In genomic region chr10:11424456-11425287, GRCh38 we compare ENCODE assay signal across 8 cellular contexts.
DNase-seq lines count a peak whose midpoint lies in the region; ATAC-seq and TF ChIP-seq lines count a peak whose summit lies in the region.

No MANE protein-coding gene starts in this region.

- POLR2A ChIA-PET in AG04450 (lab: Yijun Ruan, JAX): no interaction called here

- no peaks in the 10 kb centered on the region for H3K27me3 ChIP-seq in AG04450 (ENCODE audit: control insufficient read depth, insufficient read depth, low read length)
- no peaks in the 10 kb centered on the region for H3K27me3 ChIP-seq in MM.1S (replicated peaks; ENCODE audit: insufficient read depth, low read length)
- no peaks in the 10 kb centered on the region for H3K27me3 ChIP-seq in right atrium auricular region
- H3K27me3 ChIP-seq in smooth muscle cell (ENCODE audit: low read depth): no peaks in the 10 kb centered on the region
- no peaks in the 10 kb centered on the region for H3K27me3 ChIP-seq in aorta (ENCODE audit: control insufficient read depth in 1 of 2, insufficient read depth in 2 of 2, low read length in 1 of 2)

- H3F3A ChIP-seq in MM.1S (ENCODE audit: insufficient read depth, low read length) (no peaks in the 10 kb centered on the region), smooth muscle cell (ENCODE audit: low read depth) (no peaks in the 10 kb centered on the region)

- 27% methylated on average over 11 of the region's 11 CpGs for WGBS in smooth muscle cell (ENCODE audit: low lambda C conversion rate)
- 36 to 38% methylated on average over 11 of the region's 11 CpGs for WGBS in aorta, 2 donors

- CTCF ChIA-PET in AG04450 (lab: Charles Lee): interaction anchor here (0.6 to 2.0 kb wide), 24 partner anchors 9 to 1492 kb away, joined by 3 to 13 read pairs (median 3); no protein-coding TSS in a partner anchor

- H3K4me1 ChIP-seq in MM.1S (ENCODE audit: low read length) (peaks cover 10% of the 10 kb centered on the region), right atrium auricular region (no peaks in the 10 kb centered on the region), smooth muscle cell (ENCODE audit: low read depth) (no peaks in the 10 kb centered on the region), aorta (ENCODE audit: control insufficient read depth in 1 of 2, insufficient read depth in 2 of 2, low read length in 2 of 2) (no peaks in the 10 kb centered on the region)

- ATAC-seq in omental fat pad (ENCODE audit: low FRiP score) (no peak), aorta (ENCODE audit: low FRiP score) (no peak)

- H3K79me2 ChIP-seq in MM.1S (ENCODE audit: low read length) (no peaks in the 10 kb centered on the region), smooth muscle cell (ENCODE audit: low read depth) (no peaks in the 10 kb centered on the region)

- H3K9me3 ChIP-seq in AG04450 (ENCODE audit: control insufficient read depth, insufficient read depth, low read length): peaks cover 3% of the 10 kb centered on the region; the same call in 1 of the 2 replicates
- no peaks in the 10 kb centered on the region for H3K9me3 ChIP-seq in MM.1S (replicated peaks; ENCODE audit: insufficient read depth, low read length)
- H3K9me3 ChIP-seq in right atrium auricular region: peaks cover 0 to 22% of the 10 kb centered on the region in 2 donors
- H3K9me3 ChIP-seq in smooth muscle cell (replicated peaks; ENCODE audit: low read depth): no peaks in the 10 kb centered on the region
- H3K9me3 ChIP-seq in aorta (ENCODE audit: control insufficient read depth, low read length): peaks cover 5% of the 10 kb centered on the region

- H3K9ac ChIP-seq in MM.1S (ENCODE audit: low read length): no peak overlapping the region
- no peak overlapping the region for H3K9ac ChIP-seq in smooth muscle cell (ENCODE audit: low read depth)

- peak; percentile 10 for DNase-seq in AG04450 (ENCODE audit: low read depth, low spot score)
- DNase-seq in MM.1S: peak; percentile 36
- DNase-seq in amygdala (lab: John Stamatoyannopoulos, UW): peak in 30 of 56 donors; percentile 2 to 52 (median 14)
- no peak for DNase-seq in right atrium auricular region (ENCODE audit: low spot score)
- no peak for DNase-seq in smooth muscle cell (lab: John Stamatoyannopoulos, UW; ENCODE audit: unreplicated experiment)
- no peak for DNase-seq in omental fat pad (ENCODE audit: low spot score)
- no peak for DNase-seq in aorta

- H3K4me3 ChIP-seq in AG04450 (ENCODE audit: low read depth, low read length) (no peak overlapping the region), GM12875 (ENCODE audit: low read depth, low read length) (no peak overlapping the region), MM.1S (ENCODE audit: low read length) (no peak overlapping the region), right atrium auricular region (no peak overlapping the region), smooth muscle cell (no peak overlapping the region), aorta (ENCODE audit: low read length in 2 of 2) (no peak overlapping the region)

- intact Hi-C loops in aorta (cut with DNase I): loop anchor here in 1 of 2 donors (2.0 kb wide), 1 partner anchor 48 kb away; no protein-coding TSS in a partner anchor

- H3K27ac ChIP-seq in AG04450 (ENCODE audit: low read depth, low read length): no peak overlapping the region
- H3K27ac ChIP-seq in MM.1S (ENCODE audit: low read length): no peak overlapping the region
- no peak overlapping the region for H3K27ac ChIP-seq in right atrium auricular region
- no peak overlapping the region for H3K27ac ChIP-seq in smooth muscle cell (ENCODE audit: low read depth)
- H3K27ac ChIP-seq in aorta (ENCODE audit: low read depth in 1 of 2, low read length in 2 of 2): no peak overlapping the region

- TF ChIP-seq CTCF in AG04450 (IDR thresholded peaks at IDR 0.05; ENCODE audit: low read depth, low read length): peak; percentile 92
- TF ChIP-seq CTCF in GM12875 (IDR thresholded peaks at IDR 0.05; ENCODE audit: borderline replicate concordance, insufficient read depth, low read depth, low read length): peak; percentile 86
- peak; percentile 83 for TF ChIP-seq CTCF in MM.1S (IDR thresholded peaks at IDR 0.05; ENCODE audit: low read length)
- TF ChIP-seq CTCF in right atrium auricular region (IDR thresholded peaks at IDR 0.05): peak; percentile 77 to 81
- peak; percentile 85 for TF ChIP-seq CTCF in smooth muscle cell (IDR thresholded peaks at IDR 0.05; ENCODE audit: borderline replicate concordance, insufficient read depth, poor library complexity, severe bottlenecking)
- TF ChIP-seq CTCF in omental fat pad (IDR thresholded peaks at IDR 0.05): peak in 1 of 3 donors; percentile 45

- H3K4me2 ChIP-seq in MM.1S (ENCODE audit: low read depth, low read length) (no peak overlapping the region), smooth muscle cell (no peak overlapping the region)

- H3K9me2 ChIP-seq in MM.1S (replicated peaks; ENCODE audit: insufficient read depth, low read length): no peaks in the 10 kb centered on the region

- no peaks in the 10 kb centered on the region for H4K20me1 ChIP-seq in MM.1S (ENCODE audit: insufficient read depth, low read length)
- H4K20me1 ChIP-seq in smooth muscle cell (ENCODE audit: low read depth): no peaks in the 10 kb centered on the region

- H3K36me3 ChIP-seq in MM.1S (replicated peaks; ENCODE audit: insufficient read depth, low read length) (no peaks in the 10 kb centered on the region), right atrium auricular region (no peaks in the 10 kb centered on the region), smooth muscle cell (ENCODE audit: low read depth) (no peaks in the 10 kb centered on the region), aorta (ENCODE audit: control insufficient read depth in 1 of 2, insufficient read depth in 2 of 2, low read length in 1 of 2) (no peaks in the 10 kb centered on the region)

- H2AFZ ChIP-seq in MM.1S (ENCODE audit: low read length): 0 out of 2 replicates have a peak overlapping the region, but pooled peaks have one; percentile 7
- H2AFZ ChIP-seq in smooth muscle cell (ENCODE audit: low read depth): no peak overlapping the region

Comparison
In these comparisons a context has a peak if more than half of its experiments do, and no peak if none do; other contexts are left out.
1. DNase-seq: peak in AG04450 (single experiment), MM.1S (single experiment) and amygdala (30 of 56); none in right atrium auricular region (single experiment), smooth muscle cell (single experiment), omental fat pad (single experiment) and aorta (0 of 2).